Comparison of ENCODE assay signal across 22 cellular contexts in genomic region chr16:23571895-23572294, GRCh38.
"Had no signal": no experiment of that assay in that cellular context is flagged by ENCODE, and none has a peak within 500 bp of the region (broad histone marks: within the 10 kb centered on the region; RNA-seq: fewer than 3 reads in every experiment).

No MANE protein-coding gene starts in this region.

- H3K4me3 ChIP-seq: body of pancreas, cardiac muscle cell, left lung, lung, right atrium auricular region, tibial artery had no signal

- H3K4me1 ChIP-seq: foreskin keratinocyte, right atrium auricular region, tibial artery had no signal

- H3K9me3 Mint-ChIP-seq: activated naive CD8-positive, alpha-beta T cell treated with anti-CD3 and anti-CD28 coated beads, Interleukin-2, amount 50 U/mL, for 24 hours; immature natural killer cell; natural killer cell; stimulated activated naive CD8-positive, alpha-beta T cell treated with anti-CD3 and anti-CD28 coated beads, Interleukin-15, amount 100 ng/mL, for 72 hours had no signal

- DNase-seq: activated CD4-positive, alpha-beta T cell treated with anti-CD3 and anti-CD28 coated beads for 1 hour; activated CD8-positive, alpha-beta memory T cell treated with anti-CD3 and anti-CD28 coated beads for 24 hours; activated CD8-positive, alpha-beta memory T cell treated with anti-CD3 and anti-CD28 coated beads, Interleukin-2, amount 50 U/mL, for 48 hours; activated gamma-delta T cell; activated naive CD4-positive, alpha-beta T cell treated with anti-CD3 and anti-CD28 coated beads, Interleukin-2, amount 50 U/mL, for 16 hours; activated naive CD8-positive, alpha-beta T cell treated with anti-CD3 and anti-CD28 coated beads, Interleukin-2, amount 50 U/mL, for 24 hours; body of pancreas; effector CD4-positive, alpha-beta T cell; erythroblast; foreskin keratinocyte; immature natural killer cell; left lung; natural killer cell; stimulated activated CD4-positive, alpha-beta T cell treated with anti-CD3 and anti-CD28 coated beads, Interleukin-4, amount 100 ng/mL, for 4 hours; stimulated activated naive CD8-positive, alpha-beta T cell treated with anti-CD3 and anti-CD28 coated beads, Interleukin-15, amount 100 ng/mL, for 72 hours; T-helper 1 cell; T-helper 9 cell; tibial artery had no signal

- H3K27me3 ChIP-seq: body of pancreas, cardiac muscle cell, foreskin keratinocyte, left lung, right atrium auricular region, tibial artery had no signal

- H3K27ac ChIP-seq: body of pancreas, cardiac muscle cell, foreskin keratinocyte, right atrium auricular region, tibial artery had no signal

- H3K27ac Mint-ChIP-seq: activated naive CD8-positive, alpha-beta T cell treated with anti-CD3 and anti-CD28 coated beads, Interleukin-2, amount 50 U/mL, for 24 hours; immature natural killer cell; natural killer cell; progenitor cell of endocrine pancreas had no signal

- H3K27me3 Mint-ChIP-seq: activated naive CD8-positive, alpha-beta T cell treated with anti-CD3 and anti-CD28 coated beads, Interleukin-2, amount 50 U/mL, for 24 hours; progenitor cell of endocrine pancreas; stimulated activated naive CD8-positive, alpha-beta T cell treated with anti-CD3 and anti-CD28 coated beads, Interleukin-15, amount 100 ng/mL, for 72 hours had no signal

- ATAC-seq: activated naive CD8-positive, alpha-beta T cell treated with anti-CD3 and anti-CD28 coated beads, Interleukin-2, amount 50 U/mL, for 24 hours; body of pancreas; foreskin keratinocyte; natural killer cell; stimulated activated naive CD8-positive, alpha-beta T cell treated with anti-CD3 and anti-CD28 coated beads, Interleukin-15, amount 100 ng/mL, for 72 hours had no signal

- H3K36me3 Mint-ChIP-seq: natural killer cell had no signal

- H3K4me1 Mint-ChIP-seq: immature natural killer cell; stimulated activated naive CD8-positive, alpha-beta T cell treated with anti-CD3 and anti-CD28 coated beads, Interleukin-15, amount 100 ng/mL, for 72 hours had no signal

- H3K4me3 Mint-ChIP-seq: activated naive CD8-positive, alpha-beta T cell treated with anti-CD3 and anti-CD28 coated beads, Interleukin-2, amount 50 U/mL, for 24 hours; immature natural killer cell; natural killer cell; stimulated activated naive CD8-positive, alpha-beta T cell treated with anti-CD3 and anti-CD28 coated beads, Interleukin-15, amount 100 ng/mL, for 72 hours had no signal

- H3K9me3 ChIP-seq: body of pancreas, left lung, right atrium auricular region, tibial artery had no signal
